ENCODE assay signal across 1 cellular context in the genomic region with DNA sequence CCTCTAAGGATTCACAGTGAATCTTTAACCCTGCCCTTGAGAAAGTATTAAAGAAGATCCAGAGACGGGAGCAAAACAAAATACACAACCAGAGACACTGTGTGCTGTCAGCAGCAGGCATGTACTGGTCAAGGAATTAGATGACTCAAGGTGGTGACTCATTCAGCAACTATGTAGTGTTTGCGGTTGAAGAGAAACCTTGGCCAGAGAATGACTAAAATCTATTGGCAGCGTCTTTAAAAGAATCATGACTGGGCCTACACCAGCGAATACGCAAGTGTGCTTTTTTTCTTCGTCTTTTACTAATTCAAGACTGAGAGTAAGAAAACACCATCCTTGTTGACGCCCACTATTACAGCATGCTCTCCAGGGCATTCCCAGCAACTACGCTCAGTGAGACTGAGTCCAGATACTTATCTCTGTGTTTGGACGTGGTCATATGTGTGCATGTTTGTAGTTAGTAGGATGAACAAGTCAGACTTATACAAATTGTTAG.
A peak's percentile ranks its signal among the peaks of the same experiment; 100 is the strongest.
TF ChIP-seq lines count a peak whose summit lies in the region.

No MANE protein-coding gene starts in this region.

TF ChIP-seq in GM12878, 131 proteins besides CTCF, POLR2A, EP300 and RAD21 (continued from another document and continues in another):
- TF ChIP-seq MTA2 (IDR thresholded peaks at IDR 0.05; ENCODE audit: low read depth) (peak; percentile 93), CBFB (IDR thresholded peaks at IDR 0.05; ENCODE audit: low read depth) (peak; percentile 92), MYB (IDR thresholded peaks at IDR 0.05; ENCODE audit: borderline replicate concordance, low read depth, low read length) (no peak), POLR2AphosphoS2 (IDR thresholded peaks at IDR 0.05; ENCODE audit: low read depth, low read length) (no peak), STAT3 (IDR thresholded peaks at IDR 0.05; ENCODE audit: low read depth, low read length) (peak; percentile 89; the same call in 1 of the 2 replicates), NFYA (IDR thresholded peaks at IDR 0.05; ENCODE audit: borderline replicate concordance, low read depth, low read length) (no peak), HDGF (IDR thresholded peaks at IDR 0.05) (no peak), CBX3 (IDR thresholded peaks at IDR 0.05; ENCODE audit: borderline replicate concordance, low read depth) (no peak), PAX8 (IDR thresholded peaks at IDR 0.05) (no peak), ZNF384 (IDR thresholded peaks at IDR 0.05; ENCODE audit: borderline replicate concordance, low read depth, low read length) (peak; percentile 68; the same call in 1 of the 2 replicates), TARDBP (IDR thresholded peaks at IDR 0.05; ENCODE audit: borderline replicate concordance) (no peak), DPF2 (IDR thresholded peaks at IDR 0.05) (peak; percentile 98), RAD51 (IDR thresholded peaks at IDR 0.05) (no peak), CBX5 (IDR thresholded peaks at IDR 0.05; ENCODE audit: low read depth) (peak; percentile 97), IKZF2 (IDR thresholded peaks at IDR 0.05) (peak; percentile 93 to 94), ZNF274 (IDR thresholded peaks at IDR 0.05; ENCODE audit: insufficient read depth, insufficient read length) (no peak), RBBP5 (conservative IDR thresholded peaks at IDR 0.05) (no peak), ETV6 (conservative IDR thresholded peaks at IDR 0.05 in 1 of 2, IDR thresholded peaks at IDR 0.05 in 1 of 2; ENCODE audit: borderline replicate concordance in 1 of 2, low read depth in 1 of 2) (peak in 1 of 2 experiments; percentile 68; a peak in 1 of 4 replicates), GABPA (IDR thresholded peaks at IDR 0.05; ENCODE audit: low read depth) (peak; percentile 64; the same call in 1 of the 2 replicates), IKZF1 (conservative IDR thresholded peaks at IDR 0.05) (peak; percentile 88), MEF2A (IDR thresholded peaks at IDR 0.05; ENCODE audit: insufficient read depth, low read depth, low read length) (peak; percentile 84), RFX5 (IDR thresholded peaks at IDR 0.05; ENCODE audit: low read depth, low read length) (no peak), MEF2B (IDR thresholded peaks at IDR 0.05; ENCODE audit: partially characterized antibody, poor library complexity, severe bottlenecking) (peak; percentile 76), ASH2L (IDR thresholded peaks at IDR 0.05; ENCODE audit: borderline replicate concordance, low read depth) (no peak), ZNF24 (IDR thresholded peaks at IDR 0.05) (peak; percentile 19; the same call in 1 of the 2 replicates)
- TF ChIP-seq, protein P1, sequence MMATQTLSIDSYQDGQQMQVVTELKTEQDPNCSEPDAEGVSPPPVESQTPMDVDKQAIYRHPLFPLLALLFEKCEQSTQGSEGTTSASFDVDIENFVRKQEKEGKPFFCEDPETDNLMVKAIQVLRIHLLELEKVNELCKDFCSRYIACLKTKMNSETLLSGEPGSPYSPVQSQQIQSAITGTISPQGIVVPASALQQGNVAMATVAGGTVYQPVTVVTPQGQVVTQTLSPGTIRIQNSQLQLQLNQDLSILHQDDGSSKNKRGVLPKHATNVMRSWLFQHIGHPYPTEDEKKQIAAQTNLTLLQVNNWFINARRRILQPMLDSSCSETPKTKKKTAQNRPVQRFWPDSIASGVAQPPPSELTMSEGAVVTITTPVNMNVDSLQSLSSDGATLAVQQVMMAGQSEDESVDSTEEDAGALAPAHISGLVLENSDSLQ (IDR thresholded peaks at IDR 0.05): no peak; the same call in 1 of the 2 replicates
- TF ChIP-seq, protein P2, sequence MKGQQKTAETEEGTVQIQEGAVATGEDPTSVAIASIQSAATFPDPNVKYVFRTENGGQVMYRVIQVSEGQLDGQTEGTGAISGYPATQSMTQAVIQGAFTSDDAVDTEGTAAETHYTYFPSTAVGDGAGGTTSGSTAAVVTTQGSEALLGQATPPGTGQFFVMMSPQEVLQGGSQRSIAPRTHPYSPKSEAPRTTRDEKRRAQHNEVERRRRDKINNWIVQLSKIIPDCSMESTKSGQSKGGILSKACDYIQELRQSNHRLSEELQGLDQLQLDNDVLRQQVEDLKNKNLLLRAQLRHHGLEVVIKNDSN (IDR thresholded peaks at IDR 0.05; ENCODE audit: borderline replicate concordance, extremely low read length, insufficient read depth, low read depth, low read length): no peak
- TF ChIP-seq, protein P3, sequence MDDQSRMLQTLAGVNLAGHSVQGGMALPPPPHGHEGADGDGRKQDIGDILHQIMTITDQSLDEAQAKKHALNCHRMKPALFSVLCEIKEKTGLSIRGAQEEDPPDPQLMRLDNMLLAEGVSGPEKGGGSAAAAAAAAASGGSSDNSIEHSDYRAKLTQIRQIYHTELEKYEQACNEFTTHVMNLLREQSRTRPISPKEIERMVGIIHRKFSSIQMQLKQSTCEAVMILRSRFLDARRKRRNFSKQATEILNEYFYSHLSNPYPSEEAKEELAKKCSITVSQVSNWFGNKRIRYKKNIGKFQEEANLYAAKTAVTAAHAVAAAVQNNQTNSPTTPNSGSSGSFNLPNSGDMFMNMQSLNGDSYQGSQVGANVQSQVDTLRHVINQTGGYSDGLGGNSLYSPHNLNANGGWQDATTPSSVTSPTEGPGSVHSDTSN (IDR thresholded peaks at IDR 0.05; ENCODE audit: insufficient replicate concordance, low read depth, low read length): no peak
- TF ChIP-seq, protein P4, sequence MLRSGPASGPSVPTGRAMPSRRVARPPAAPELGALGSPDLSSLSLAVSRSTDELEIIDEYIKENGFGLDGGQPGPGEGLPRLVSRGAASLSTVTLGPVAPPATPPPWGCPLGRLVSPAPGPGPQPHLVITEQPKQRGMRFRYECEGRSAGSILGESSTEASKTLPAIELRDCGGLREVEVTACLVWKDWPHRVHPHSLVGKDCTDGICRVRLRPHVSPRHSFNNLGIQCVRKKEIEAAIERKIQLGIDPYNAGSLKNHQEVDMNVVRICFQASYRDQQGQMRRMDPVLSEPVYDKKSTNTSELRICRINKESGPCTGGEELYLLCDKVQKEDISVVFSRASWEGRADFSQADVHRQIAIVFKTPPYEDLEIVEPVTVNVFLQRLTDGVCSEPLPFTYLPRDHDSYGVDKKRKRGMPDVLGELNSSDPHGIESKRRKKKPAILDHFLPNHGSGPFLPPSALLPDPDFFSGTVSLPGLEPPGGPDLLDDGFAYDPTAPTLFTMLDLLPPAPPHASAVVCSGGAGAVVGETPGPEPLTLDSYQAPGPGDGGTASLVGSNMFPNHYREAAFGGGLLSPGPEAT (IDR thresholded peaks at IDR 0.05; ENCODE audit: low read depth): peak; percentile 68; the same call in 1 of the 2 replicates
- TF ChIP-seq, protein P5, sequence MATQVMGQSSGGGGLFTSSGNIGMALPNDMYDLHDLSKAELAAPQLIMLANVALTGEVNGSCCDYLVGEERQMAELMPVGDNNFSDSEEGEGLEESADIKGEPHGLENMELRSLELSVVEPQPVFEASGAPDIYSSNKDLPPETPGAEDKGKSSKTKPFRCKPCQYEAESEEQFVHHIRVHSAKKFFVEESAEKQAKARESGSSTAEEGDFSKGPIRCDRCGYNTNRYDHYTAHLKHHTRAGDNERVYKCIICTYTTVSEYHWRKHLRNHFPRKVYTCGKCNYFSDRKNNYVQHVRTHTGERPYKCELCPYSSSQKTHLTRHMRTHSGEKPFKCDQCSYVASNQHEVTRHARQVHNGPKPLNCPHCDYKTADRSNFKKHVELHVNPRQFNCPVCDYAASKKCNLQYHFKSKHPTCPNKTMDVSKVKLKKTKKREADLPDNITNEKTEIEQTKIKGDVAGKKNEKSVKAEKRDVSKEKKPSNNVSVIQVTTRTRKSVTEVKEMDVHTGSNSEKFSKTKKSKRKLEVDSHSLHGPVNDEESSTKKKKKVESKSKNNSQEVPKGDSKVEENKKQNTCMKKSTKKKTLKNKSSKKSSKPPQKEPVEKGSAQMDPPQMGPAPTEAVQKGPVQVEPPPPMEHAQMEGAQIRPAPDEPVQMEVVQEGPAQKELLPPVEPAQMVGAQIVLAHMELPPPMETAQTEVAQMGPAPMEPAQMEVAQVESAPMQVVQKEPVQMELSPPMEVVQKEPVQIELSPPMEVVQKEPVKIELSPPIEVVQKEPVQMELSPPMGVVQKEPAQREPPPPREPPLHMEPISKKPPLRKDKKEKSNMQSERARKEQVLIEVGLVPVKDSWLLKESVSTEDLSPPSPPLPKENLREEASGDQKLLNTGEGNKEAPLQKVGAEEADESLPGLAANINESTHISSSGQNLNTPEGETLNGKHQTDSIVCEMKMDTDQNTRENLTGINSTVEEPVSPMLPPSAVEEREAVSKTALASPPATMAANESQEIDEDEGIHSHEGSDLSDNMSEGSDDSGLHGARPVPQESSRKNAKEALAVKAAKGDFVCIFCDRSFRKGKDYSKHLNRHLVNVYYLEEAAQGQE (IDR thresholded peaks at IDR 0.05; ENCODE audit: low read depth, low read length): peak; percentile 34; the same call in 1 of the 2 replicates
- TF ChIP-seq, protein P6, sequence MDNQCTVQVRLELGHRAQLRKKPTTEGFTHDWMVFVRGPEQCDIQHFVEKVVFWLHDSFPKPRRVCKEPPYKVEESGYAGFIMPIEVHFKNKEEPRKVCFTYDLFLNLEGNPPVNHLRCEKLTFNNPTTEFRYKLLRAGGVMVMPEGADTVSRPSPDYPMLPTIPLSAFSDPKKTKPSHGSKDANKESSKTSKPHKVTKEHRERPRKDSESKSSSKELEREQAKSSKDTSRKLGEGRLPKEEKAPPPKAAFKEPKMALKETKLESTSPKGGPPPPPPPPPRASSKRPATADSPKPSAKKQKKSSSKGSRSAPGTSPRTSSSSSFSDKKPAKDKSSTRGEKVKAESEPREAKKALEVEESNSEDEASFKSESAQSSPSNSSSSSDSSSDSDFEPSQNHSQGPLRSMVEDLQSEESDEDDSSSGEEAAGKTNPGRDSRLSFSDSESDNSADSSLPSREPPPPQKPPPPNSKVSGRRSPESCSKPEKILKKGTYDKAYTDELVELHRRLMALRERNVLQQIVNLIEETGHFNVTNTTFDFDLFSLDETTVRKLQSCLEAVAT (IDR thresholded peaks at IDR 0.05): peak; percentile 68; the same call in 1 of the 2 replicates
- TF ChIP-seq, protein P7, sequence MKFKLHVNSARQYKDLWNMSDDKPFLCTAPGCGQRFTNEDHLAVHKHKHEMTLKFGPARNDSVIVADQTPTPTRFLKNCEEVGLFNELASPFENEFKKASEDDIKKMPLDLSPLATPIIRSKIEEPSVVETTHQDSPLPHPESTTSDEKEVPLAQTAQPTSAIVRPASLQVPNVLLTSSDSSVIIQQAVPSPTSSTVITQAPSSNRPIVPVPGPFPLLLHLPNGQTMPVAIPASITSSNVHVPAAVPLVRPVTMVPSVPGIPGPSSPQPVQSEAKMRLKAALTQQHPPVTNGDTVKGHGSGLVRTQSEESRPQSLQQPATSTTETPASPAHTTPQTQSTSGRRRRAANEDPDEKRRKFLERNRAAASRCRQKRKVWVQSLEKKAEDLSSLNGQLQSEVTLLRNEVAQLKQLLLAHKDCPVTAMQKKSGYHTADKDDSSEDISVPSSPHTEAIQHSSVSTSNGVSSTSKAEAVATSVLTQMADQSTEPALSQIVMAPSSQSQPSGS (IDR thresholded peaks at IDR 0.05; ENCODE audit: low read length): peak; percentile 98
- TF ChIP-seq, protein P8, sequence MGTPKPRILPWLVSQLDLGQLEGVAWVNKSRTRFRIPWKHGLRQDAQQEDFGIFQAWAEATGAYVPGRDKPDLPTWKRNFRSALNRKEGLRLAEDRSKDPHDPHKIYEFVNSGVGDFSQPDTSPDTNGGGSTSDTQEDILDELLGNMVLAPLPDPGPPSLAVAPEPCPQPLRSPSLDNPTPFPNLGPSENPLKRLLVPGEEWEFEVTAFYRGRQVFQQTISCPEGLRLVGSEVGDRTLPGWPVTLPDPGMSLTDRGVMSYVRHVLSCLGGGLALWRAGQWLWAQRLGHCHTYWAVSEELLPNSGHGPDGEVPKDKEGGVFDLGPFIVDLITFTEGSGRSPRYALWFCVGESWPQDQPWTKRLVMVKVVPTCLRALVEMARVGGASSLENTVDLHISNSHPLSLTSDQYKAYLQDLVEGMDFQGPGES (IDR thresholded peaks at IDR 0.05): no peak
- TF ChIP-seq, protein P9, sequence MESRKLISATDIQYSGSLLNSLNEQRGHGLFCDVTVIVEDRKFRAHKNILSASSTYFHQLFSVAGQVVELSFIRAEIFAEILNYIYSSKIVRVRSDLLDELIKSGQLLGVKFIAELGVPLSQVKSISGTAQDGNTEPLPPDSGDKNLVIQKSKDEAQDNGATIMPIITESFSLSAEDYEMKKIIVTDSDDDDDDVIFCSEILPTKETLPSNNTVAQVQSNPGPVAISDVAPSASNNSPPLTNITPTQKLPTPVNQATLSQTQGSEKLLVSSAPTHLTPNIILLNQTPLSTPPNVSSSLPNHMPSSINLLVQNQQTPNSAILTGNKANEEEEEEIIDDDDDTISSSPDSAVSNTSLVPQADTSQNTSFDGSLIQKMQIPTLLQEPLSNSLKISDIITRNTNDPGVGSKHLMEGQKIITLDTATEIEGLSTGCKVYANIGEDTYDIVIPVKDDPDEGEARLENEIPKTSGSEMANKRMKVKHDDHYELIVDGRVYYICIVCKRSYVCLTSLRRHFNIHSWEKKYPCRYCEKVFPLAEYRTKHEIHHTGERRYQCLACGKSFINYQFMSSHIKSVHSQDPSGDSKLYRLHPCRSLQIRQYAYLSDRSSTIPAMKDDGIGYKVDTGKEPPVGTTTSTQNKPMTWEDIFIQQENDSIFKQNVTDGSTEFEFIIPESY (IDR thresholded peaks at IDR 0.05): no peak
- TF ChIP-seq, protein P10, sequence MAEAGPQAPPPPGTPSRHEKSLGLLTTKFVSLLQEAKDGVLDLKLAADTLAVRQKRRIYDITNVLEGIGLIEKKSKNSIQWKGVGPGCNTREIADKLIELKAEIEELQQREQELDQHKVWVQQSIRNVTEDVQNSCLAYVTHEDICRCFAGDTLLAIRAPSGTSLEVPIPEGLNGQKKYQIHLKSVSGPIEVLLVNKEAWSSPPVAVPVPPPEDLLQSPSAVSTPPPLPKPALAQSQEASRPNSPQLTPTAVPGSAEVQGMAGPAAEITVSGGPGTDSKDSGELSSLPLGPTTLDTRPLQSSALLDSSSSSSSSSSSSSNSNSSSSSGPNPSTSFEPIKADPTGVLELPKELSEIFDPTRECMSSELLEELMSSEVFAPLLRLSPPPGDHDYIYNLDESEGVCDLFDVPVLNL (IDR thresholded peaks at IDR 0.05; ENCODE audit: low read depth, low read length): no peak
- TF ChIP-seq, protein P11, sequence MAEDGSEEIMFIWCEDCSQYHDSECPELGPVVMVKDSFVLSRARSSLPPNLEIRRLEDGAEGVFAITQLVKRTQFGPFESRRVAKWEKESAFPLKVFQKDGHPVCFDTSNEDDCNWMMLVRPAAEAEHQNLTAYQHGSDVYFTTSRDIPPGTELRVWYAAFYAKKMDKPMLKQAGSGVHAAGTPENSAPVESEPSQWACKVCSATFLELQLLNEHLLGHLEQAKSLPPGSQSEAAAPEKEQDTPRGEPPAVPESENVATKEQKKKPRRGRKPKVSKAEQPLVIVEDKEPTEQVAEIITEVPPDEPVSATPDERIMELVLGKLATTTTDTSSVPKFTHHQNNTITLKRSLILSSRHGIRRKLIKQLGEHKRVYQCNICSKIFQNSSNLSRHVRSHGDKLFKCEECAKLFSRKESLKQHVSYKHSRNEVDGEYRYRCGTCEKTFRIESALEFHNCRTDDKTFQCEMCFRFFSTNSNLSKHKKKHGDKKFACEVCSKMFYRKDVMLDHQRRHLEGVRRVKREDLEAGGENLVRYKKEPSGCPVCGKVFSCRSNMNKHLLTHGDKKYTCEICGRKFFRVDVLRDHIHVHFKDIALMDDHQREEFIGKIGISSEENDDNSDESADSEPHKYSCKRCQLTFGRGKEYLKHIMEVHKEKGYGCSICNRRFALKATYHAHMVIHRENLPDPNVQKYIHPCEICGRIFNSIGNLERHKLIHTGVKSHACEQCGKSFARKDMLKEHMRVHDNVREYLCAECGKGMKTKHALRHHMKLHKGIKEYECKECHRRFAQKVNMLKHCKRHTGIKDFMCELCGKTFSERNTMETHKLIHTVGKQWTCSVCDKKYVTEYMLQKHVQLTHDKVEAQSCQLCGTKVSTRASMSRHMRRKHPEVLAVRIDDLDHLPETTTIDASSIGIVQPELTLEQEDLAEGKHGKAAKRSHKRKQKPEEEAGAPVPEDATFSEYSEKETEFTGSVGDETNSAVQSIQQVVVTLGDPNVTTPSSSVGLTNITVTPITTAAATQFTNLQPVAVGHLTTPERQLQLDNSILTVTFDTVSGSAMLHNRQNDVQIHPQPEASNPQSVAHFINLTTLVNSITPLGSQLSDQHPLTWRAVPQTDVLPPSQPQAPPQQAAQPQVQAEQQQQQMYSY (CRISPR knock-in tag; IDR thresholded peaks at IDR 0.05): no peak
